In the genomic region with DNA sequence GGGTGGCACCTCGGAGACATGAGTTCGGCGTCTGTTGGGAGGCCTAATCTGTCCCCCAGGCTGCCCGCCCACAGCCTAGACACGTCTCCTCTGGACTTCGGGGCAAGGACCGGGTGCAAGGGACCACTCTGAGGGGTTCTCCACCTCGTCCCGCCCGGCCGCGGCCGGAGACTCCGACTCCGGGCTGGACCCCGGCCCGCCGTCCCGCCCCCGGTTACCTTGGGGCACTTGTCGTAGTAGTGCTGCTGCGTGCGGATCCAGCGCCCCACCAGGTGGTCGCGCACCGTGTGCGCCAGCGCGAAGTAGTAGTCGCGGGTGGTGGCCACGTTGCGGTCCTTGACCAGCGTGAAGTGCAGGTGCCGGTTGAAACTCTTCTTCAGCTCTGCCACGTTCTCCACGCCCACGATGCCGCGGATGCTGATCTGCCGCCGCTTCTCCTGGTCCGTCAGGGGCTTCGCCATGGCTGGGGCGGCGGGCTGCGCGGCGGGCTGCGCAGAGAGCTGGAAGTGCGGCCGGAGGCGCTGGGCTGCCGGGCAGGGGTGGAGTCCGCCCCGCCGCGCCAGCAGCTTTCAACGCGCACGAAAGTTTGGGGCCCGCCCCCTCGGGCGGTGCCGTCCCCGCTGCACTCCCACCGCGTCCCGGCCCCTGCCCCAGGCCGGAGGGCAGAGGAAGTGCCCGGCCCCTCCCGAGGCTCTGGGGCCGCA, we compare ENCODE assay signal across 1 cellular context.
TF ChIP-seq lines count a peak whose summit lies in the region.

PYGL (minus strand) TSS at position 541 of the 704 bp plus-strand sequence; CDS start at position 461, 80 bp downstream.

TF ChIP-seq in HepG2, 621 proteins besides CTCF, POLR2A, EP300 and RAD21 (continued from another document and continues in another):
- no peak for TF ChIP-seq PBX3 (CRISPR knock-in tag; IDR thresholded peaks at IDR 0.05; ENCODE audit: borderline replicate concordance)
- peak; percentile 38; the same call in 1 of the 2 replicates for TF ChIP-seq ZNF121 (CRISPR knock-in tag; IDR thresholded peaks at IDR 0.05)
- no peak for TF ChIP-seq ZNF567 (CRISPR knock-in tag; IDR thresholded peaks at IDR 0.05; ENCODE audit: borderline replicate concordance)
- TF ChIP-seq ZBTB38 (CRISPR knock-in tag; IDR thresholded peaks at IDR 0.05) = peak; percentile 70
- TF ChIP-seq ZNF747 (CRISPR knock-in tag; IDR thresholded peaks at IDR 0.05; ENCODE audit: borderline replicate concordance) = no peak; the same call in 1 of the 2 replicates
- peak; percentile 80 for TF ChIP-seq MTF2 (CRISPR knock-in tag; IDR thresholded peaks at IDR 0.05; ENCODE audit: borderline replicate concordance)
- TF ChIP-seq ZNF7 (CRISPR knock-in tag; IDR thresholded peaks at IDR 0.05) = 0 out of 2 replicates have a peak, but pooled peaks have one; percentile 13
- no peak for TF ChIP-seq ZBTB8A (CRISPR knock-in tag; IDR thresholded peaks at IDR 0.05; ENCODE audit: borderline replicate concordance, low read depth)
- TF ChIP-seq, protein P1, sequence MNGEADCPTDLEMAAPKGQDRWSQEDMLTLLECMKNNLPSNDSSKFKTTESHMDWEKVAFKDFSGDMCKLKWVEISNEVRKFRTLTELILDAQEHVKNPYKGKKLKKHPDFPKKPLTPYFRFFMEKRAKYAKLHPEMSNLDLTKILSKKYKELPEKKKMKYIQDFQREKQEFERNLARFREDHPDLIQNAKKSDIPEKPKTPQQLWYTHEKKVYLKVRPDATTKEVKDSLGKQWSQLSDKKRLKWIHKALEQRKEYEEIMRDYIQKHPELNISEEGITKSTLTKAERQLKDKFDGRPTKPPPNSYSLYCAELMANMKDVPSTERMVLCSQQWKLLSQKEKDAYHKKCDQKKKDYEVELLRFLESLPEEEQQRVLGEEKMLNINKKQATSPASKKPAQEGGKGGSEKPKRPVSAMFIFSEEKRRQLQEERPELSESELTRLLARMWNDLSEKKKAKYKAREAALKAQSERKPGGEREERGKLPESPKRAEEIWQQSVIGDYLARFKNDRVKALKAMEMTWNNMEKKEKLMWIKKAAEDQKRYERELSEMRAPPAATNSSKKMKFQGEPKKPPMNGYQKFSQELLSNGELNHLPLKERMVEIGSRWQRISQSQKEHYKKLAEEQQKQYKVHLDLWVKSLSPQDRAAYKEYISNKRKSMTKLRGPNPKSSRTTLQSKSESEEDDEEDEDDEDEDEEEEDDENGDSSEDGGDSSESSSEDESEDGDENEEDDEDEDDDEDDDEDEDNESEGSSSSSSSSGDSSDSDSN (CRISPR knock-in tag; IDR thresholded peaks at IDR 0.05) = peak; percentile 85
- TF ChIP-seq, protein P2, sequence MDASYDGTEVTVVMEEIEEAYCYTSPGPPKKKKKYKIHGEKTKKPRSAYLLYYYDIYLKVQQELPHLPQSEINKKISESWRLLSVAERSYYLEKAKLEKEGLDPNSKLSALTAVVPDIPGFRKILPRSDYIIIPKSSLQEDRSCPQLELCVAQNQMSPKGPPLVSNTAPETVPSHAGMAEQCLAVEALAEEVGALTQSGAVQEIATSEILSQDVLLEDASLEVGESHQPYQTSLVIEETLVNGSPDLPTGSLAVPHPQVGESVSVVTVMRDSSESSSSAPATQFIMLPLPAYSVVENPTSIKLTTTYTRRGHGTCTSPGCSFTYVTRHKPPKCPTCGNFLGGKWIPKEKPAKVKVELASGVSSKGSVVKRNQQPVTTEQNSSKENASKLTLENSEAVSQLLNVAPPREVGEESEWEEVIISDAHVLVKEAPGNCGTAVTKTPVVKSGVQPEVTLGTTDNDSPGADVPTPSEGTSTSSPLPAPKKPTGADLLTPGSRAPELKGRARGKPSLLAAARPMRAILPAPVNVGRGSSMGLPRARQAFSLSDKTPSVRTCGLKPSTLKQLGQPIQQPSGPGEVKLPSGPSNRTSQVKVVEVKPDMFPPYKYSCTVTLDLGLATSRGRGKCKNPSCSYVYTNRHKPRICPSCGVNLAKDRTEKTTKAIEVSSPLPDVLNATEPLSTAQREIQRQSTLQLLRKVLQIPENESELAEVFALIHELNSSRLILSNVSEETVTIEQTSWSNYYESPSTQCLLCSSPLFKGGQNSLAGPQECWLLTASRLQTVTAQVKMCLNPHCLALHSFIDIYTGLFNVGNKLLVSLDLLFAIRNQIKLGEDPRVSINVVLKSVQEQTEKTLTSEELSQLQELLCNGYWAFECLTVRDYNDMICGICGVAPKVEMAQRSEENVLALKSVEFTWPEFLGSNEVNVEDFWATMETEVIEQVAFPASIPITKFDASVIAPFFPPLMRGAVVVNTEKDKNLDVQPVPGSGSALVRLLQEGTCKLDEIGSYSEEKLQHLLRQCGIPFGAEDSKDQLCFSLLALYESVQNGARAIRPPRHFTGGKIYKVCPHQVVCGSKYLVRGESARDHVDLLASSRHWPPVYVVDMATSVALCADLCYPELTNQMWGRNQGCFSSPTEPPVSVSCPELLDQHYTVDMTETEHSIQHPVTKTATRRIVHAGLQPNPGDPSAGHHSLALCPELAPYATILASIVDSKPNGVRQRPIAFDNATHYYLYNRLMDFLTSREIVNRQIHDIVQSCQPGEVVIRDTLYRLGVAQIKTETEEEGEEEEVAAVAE (CRISPR knock-in tag; IDR thresholded peaks at IDR 0.05; ENCODE audit: borderline replicate concordance) = no peak
- no peak for TF ChIP-seq ZNF337 (CRISPR knock-in tag; IDR thresholded peaks at IDR 0.05; ENCODE audit: borderline replicate concordance, low read depth)
- TF ChIP-seq ARNT2 (CRISPR knock-in tag; IDR thresholded peaks at IDR 0.05; ENCODE audit: low read depth) = no peak
- peak; percentile 58 for TF ChIP-seq SAP130 (CRISPR knock-in tag; IDR thresholded peaks at IDR 0.05; ENCODE audit: low read depth)
- TF ChIP-seq ZFP90 (CRISPR knock-in tag; IDR thresholded peaks at IDR 0.05; ENCODE audit: borderline replicate concordance) = no peak; the same call in 1 of the 2 replicates
- peak; percentile 82 for TF ChIP-seq SRY (CRISPR knock-in tag; IDR thresholded peaks at IDR 0.05)
- TF ChIP-seq, protein P3, sequence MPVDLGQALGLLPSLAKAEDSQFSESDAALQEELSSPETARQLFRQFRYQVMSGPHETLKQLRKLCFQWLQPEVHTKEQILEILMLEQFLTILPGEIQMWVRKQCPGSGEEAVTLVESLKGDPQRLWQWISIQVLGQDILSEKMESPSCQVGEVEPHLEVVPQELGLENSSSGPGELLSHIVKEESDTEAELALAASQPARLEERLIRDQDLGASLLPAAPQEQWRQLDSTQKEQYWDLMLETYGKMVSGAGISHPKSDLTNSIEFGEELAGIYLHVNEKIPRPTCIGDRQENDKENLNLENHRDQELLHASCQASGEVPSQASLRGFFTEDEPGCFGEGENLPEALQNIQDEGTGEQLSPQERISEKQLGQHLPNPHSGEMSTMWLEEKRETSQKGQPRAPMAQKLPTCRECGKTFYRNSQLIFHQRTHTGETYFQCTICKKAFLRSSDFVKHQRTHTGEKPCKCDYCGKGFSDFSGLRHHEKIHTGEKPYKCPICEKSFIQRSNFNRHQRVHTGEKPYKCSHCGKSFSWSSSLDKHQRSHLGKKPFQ (CRISPR knock-in tag; IDR thresholded peaks at IDR 0.05; ENCODE audit: insufficient replicate concordance) = peak; percentile 30
- TF ChIP-seq ETS1 (CRISPR knock-in tag; IDR thresholded peaks at IDR 0.05) = no peak
- peak; percentile 77 for TF ChIP-seq TBX2 (CRISPR knock-in tag; IDR thresholded peaks at IDR 0.05; ENCODE audit: borderline replicate concordance)
- 0 out of 2 replicates have a peak, but pooled peaks have one; percentile 70 for TF ChIP-seq TSC22D2 (CRISPR knock-in tag; IDR thresholded peaks at IDR 0.05; ENCODE audit: borderline replicate concordance)
- TF ChIP-seq ZNF800 (CRISPR knock-in tag; IDR thresholded peaks at IDR 0.05) = peak; percentile 60; the same call in 1 of the 2 replicates
- peak; percentile 80; the same call in 1 of the 2 replicates for TF ChIP-seq FOXO4 (CRISPR knock-in tag; conservative IDR thresholded peaks at IDR 0.05)
- peak; percentile 69; the same call in 1 of the 2 replicates for TF ChIP-seq ZC3H13 (CRISPR knock-in tag; IDR thresholded peaks at IDR 0.05)
- peak; percentile 40 for TF ChIP-seq HNRNPK (IDR thresholded peaks at IDR 0.05; ENCODE audit: low read depth, low read length, poor library complexity, severe bottlenecking)
- 0 out of 2 replicates have a peak, but pooled peaks have one; percentile 77 for TF ChIP-seq ARHGAP35 (CRISPR knock-in tag; IDR thresholded peaks at IDR 0.05; ENCODE audit: borderline replicate concordance)
- peak; percentile 72 for TF ChIP-seq PHF8 (CRISPR knock-in tag; IDR thresholded peaks at IDR 0.05)
- TF ChIP-seq, protein P4, sequence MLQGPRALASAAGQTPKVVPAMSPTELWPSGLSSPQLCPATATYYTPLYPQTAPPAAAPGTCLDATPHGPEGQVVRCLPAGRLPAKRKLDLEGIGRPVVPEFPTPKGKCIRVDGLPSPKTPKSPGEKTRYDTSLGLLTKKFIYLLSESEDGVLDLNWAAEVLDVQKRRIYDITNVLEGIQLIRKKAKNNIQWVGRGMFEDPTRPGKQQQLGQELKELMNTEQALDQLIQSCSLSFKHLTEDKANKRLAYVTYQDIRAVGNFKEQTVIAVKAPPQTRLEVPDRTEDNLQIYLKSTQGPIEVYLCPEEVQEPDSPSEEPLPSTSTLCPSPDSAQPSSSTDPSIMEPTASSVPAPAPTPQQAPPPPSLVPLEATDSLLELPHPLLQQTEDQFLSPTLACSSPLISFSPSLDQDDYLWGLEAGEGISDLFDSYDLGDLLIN (CRISPR knock-in tag; IDR thresholded peaks at IDR 0.05; ENCODE audit: borderline replicate concordance) = no peak
- peak; percentile 51 to 70; a peak in 3 of 4 replicates for TF ChIP-seq HMGXB4 (CRISPR knock-in tag; IDR thresholded peaks at IDR 0.05; ENCODE audit: borderline replicate concordance in 1 of 2, low read depth in 1 of 2)
- TF ChIP-seq ZKSCAN1 (IDR thresholded peaks at IDR 0.05; ENCODE audit: low read length) = no peak
- TF ChIP-seq ZNF225 (CRISPR knock-in tag; IDR thresholded peaks at IDR 0.05) = peak; percentile 62; the same call in 1 of the 2 replicates
